Comparison of ENCODE assay signal across 9 cellular contexts in genomic region chrX:14899607-14900006, GRCh38. TPM values are rescaled to one million over a fixed set of nuclear protein-coding genes. Genes with fewer than 3 reads are reported as not detected.
DNase-seq lines count a peak whose midpoint lies in the region; ATAC-seq and TF ChIP-seq lines count a peak whose summit lies in the region.
"Had no signal": no experiment of that assay in that cellular context is flagged by ENCODE, and none has a peak within 500 bp of the region (broad histone marks: within the 10 kb centered on the region; RNA-seq: fewer than 3 reads in every experiment).

No MANE protein-coding gene starts in this region.

- CTCF ChIA-PET in activated naive CD4-positive, alpha-beta T cell treated with anti-CD3 and anti-CD28 coated beads, Interleukin-2, amount 10 ng/mL, durations not matched to agents 7 days and 5 days (lab: Charles Lee), result no interaction called here

- no peaks in the 10 kb centered on the region for H3K27me3 Mint-ChIP-seq in activated naive CD4-positive, alpha-beta T cell treated with anti-CD3 and anti-CD28 coated beads, Interleukin-2, amount 10 ng/mL, durations not matched to agents 7 days and 5 days
- no peaks in the 10 kb centered on the region for H3K27me3 Mint-ChIP-seq in stimulated activated naive CD8-positive, alpha-beta T cell treated with anti-CD3 and anti-CD28 coated beads, Interleukin-15, Interleukin-2, amounts not matched to agents 100 ng/mL and 50 ng/mL, for 24 hours
- peaks cover 3% of the 10 kb centered on the region for H3K27me3 Mint-ChIP-seq in nephron progenitor cell (ENCODE audit: low read depth, poor library complexity)

- H3K9me3 Mint-ChIP-seq in activated naive CD4-positive, alpha-beta T cell treated with anti-CD3 and anti-CD28 coated beads, Interleukin-2, amount 50 U/mL, for 72 hours, result no peaks in the 10 kb centered on the region
- peaks cover 5% of the 10 kb centered on the region for H3K9me3 Mint-ChIP-seq in activated naive CD4-positive, alpha-beta T cell treated with anti-CD3 and anti-CD28 coated beads, Interleukin-2, amount 10 ng/mL, durations not matched to agents 7 days and 5 days
- no peaks in the 10 kb centered on the region for H3K9me3 Mint-ChIP-seq in stimulated activated naive CD8-positive, alpha-beta T cell treated with anti-CD3 and anti-CD28 coated beads, Interleukin-15, Interleukin-2, amounts not matched to agents 100 ng/mL and 50 ng/mL, for 24 hours
- H3K9me3 Mint-ChIP-seq in nephron progenitor cell, result peaks cover 26% of the 10 kb centered on the region

- H3K4me3 Mint-ChIP-seq in activated naive CD4-positive, alpha-beta T cell treated with anti-CD3 and anti-CD28 coated beads, Interleukin-2, amount 10 ng/mL, durations not matched to agents 7 days and 5 days, result no peak overlapping the region
- no peak overlapping the region for H3K4me3 Mint-ChIP-seq in stimulated activated naive CD8-positive, alpha-beta T cell treated with anti-CD3 and anti-CD28 coated beads, Interleukin-15, Interleukin-2, amounts not matched to agents 100 ng/mL and 50 ng/mL, for 24 hours
- H3K4me3 Mint-ChIP-seq in nephron progenitor cell, result no peak overlapping the region

- peak; percentile 76 to 78 for ATAC-seq in activated naive CD4-positive, alpha-beta T cell treated with anti-CD3 and anti-CD28 coated beads, Interleukin-2, amount 50 U/mL, for 72 hours
- peak; percentile 97 for ATAC-seq in HG03575 (IDR thresholded peaks at IDR 0.05; ENCODE audit: extremely low read depth, insufficient number of reproducible peaks, low FRiP score, unreplicated experiment)

- peak overlapping the region in 1 of 2 donors; percentile 88 for H3K27ac Mint-ChIP-seq in activated naive CD4-positive, alpha-beta T cell treated with anti-CD3 and anti-CD28 coated beads, Interleukin-2, amount 50 U/mL, for 72 hours
- no peak overlapping the region for H3K27ac Mint-ChIP-seq in activated naive CD4-positive, alpha-beta T cell treated with anti-CD3 and anti-CD28 coated beads, Interleukin-2, amount 10 ng/mL, durations not matched to agents 7 days and 5 days
- peak overlapping the region; percentile 81 for H3K27ac Mint-ChIP-seq in stimulated activated naive CD8-positive, alpha-beta T cell treated with anti-CD3 and anti-CD28 coated beads, Interleukin-15, Interleukin-2, amounts not matched to agents 100 ng/mL and 50 ng/mL, for 24 hours
- no peak overlapping the region for H3K27ac Mint-ChIP-seq in nephron progenitor cell

- H3K4me3 ChIP-seq in cardiac fibroblast (replicated peaks in 1 of 2; ENCODE audit: low read depth in 2 of 2, low read length in 2 of 2), result no peak overlapping the region

- H3K4me1 Mint-ChIP-seq in activated naive CD4-positive, alpha-beta T cell treated with anti-CD3 and anti-CD28 coated beads, Interleukin-2, amount 10 ng/mL, durations not matched to agents 7 days and 5 days, result peaks cover 3% of the 10 kb centered on the region
- H3K4me1 Mint-ChIP-seq in stimulated activated naive CD8-positive, alpha-beta T cell treated with anti-CD3 and anti-CD28 coated beads, Interleukin-15, Interleukin-2, amounts not matched to agents 100 ng/mL and 50 ng/mL, for 24 hours (ENCODE audit: low read depth), result peaks cover 13% of the 10 kb centered on the region
- peaks cover 6% of the 10 kb centered on the region for H3K4me1 Mint-ChIP-seq in nephron progenitor cell

- H3K36me3 Mint-ChIP-seq in activated naive CD4-positive, alpha-beta T cell treated with anti-CD3 and anti-CD28 coated beads, Interleukin-2, amount 50 U/mL, for 72 hours, result peaks cover 0 to 25% of the 10 kb centered on the region in 2 donors
- peaks cover 36% of the 10 kb centered on the region for H3K36me3 Mint-ChIP-seq in activated naive CD4-positive, alpha-beta T cell treated with anti-CD3 and anti-CD28 coated beads, Interleukin-2, amount 10 ng/mL, durations not matched to agents 7 days and 5 days
- peaks cover 37% of the 10 kb centered on the region for H3K36me3 Mint-ChIP-seq in stimulated activated naive CD8-positive, alpha-beta T cell treated with anti-CD3 and anti-CD28 coated beads, Interleukin-15, Interleukin-2, amounts not matched to agents 100 ng/mL and 50 ng/mL, for 24 hours (ENCODE audit: low read depth)
- H3K36me3 Mint-ChIP-seq in nephron progenitor cell (ENCODE audit: low read depth), result peaks cover 20% of the 10 kb centered on the region

- no peak for DNase-seq in activated naive CD4-positive, alpha-beta T cell treated with anti-CD3 and anti-CD28 coated beads, Interleukin-2, amount 50 U/mL, for 72 hours (ENCODE audit: low spot score in 2 of 2)
- DNase-seq in activated naive CD4-positive, alpha-beta T cell treated with anti-CD3 and anti-CD28 coated beads, Interleukin-2, amount 10 ng/mL, durations not matched to agents 7 days and 5 days, result no peak
- DNase-seq in cardiac fibroblast (ENCODE audit: low read depth in 2 of 2), result peak; percentile 45 to 73
- no peak for DNase-seq in COLO668 (lab: John Stamatoyannopoulos, UW; ENCODE audit: unreplicated experiment)
- DNase-seq in nephron progenitor cell, result no peak
- no peak for DNase-seq in GDM1 (lab: John Stamatoyannopoulos, UW)
- DNase-seq: NCI-H524 had no signal

- TF ChIP-seq CTCF in cardiac fibroblast (IDR thresholded peaks at IDR 0.05; ENCODE audit: low read depth, low read length) (no peak), nephron progenitor cell (IDR thresholded peaks at IDR 0.05) (no peak)

RNA-seq across cellular contexts. Expression of gene MOSPD2, which starts 26.4 kb away (rescaled TPM):
- 10 to 100 TPM; 19.0 to 21.1 TPM for total RNA-seq in activated naive CD4-positive, alpha-beta T cell treated with anti-CD3 and anti-CD28 coated beads, Interleukin-2, amount 50 U/mL, for 72 hours

RNA-seq across cellular contexts. Expression of gene FANCB, which starts 26.7 kb away (rescaled TPM):
- 10 to 100 TPM; 20.9 to 21.8 TPM for total RNA-seq in activated naive CD4-positive, alpha-beta T cell treated with anti-CD3 and anti-CD28 coated beads, Interleukin-2, amount 50 U/mL, for 72 hours

Comparison
In these comparisons a context has a peak if more than half of its experiments do, and no peak if none do; other contexts are left out.
1. DNase-seq: peak in cardiac fibroblast (2 of 2); none in activated naive CD4-positive, alpha-beta T cell treated with anti-CD3 and anti-CD28 coated beads, Interleukin-2, amount 50 U/mL, for 72 hours (0 of 2), activated naive CD4-positive, alpha-beta T cell treated with anti-CD3 and anti-CD28 coated beads, Interleukin-2, amount 10 ng/mL, durations not matched to agents 7 days and 5 days (single experiment), COLO668 (single experiment), nephron progenitor cell (single experiment) and GDM1 (single experiment).